11 cellular contexts compared by ENCODE assay signal in genomic region chr6:7200598-7201443, GRCh38.
DNase-seq lines count a peak whose midpoint lies in the region; ATAC-seq and TF ChIP-seq lines count a peak whose summit lies in the region.
"Had no signal": no experiment of that assay in that cellular context is flagged by ENCODE, and none has a peak within 500 bp of the region (broad histone marks: within the 10 kb centered on the region; RNA-seq: fewer than 3 reads in every experiment).

No MANE protein-coding gene starts in this region.

- ATAC-seq in left colon (peak; percentile 78), HG03135 (IDR thresholded peaks at IDR 0.05; ENCODE audit: unreplicated experiment) (no peak), GM21390 (IDR thresholded peaks at IDR 0.05; ENCODE audit: unreplicated experiment) (no peak)

- H3K36me3 ChIP-seq in subcutaneous abdominal adipose tissue (ENCODE audit: control insufficient read depth in 5 of 5, insufficient read depth in 5 of 5, low read length in 5 of 5) = peaks cover 0 to 51% (median 34%) of the 10 kb centered on the region in 5 donors

- no peak overlapping the region for H3K4me3 Mint-ChIP-seq in osteocyte (ENCODE audit: unreplicated experiment)

- H3K4me1 ChIP-seq in subcutaneous abdominal adipose tissue (ENCODE audit: control insufficient read depth in 5 of 5, insufficient read depth in 5 of 5, low read length in 5 of 5) = peaks cover 2 to 61% (median 51%) of the 10 kb centered on the region in 5 donors

- H3K9ac ChIP-seq in subcutaneous abdominal adipose tissue (ENCODE audit: low read length in 5 of 5) = no peak overlapping the region

- DNase-seq in HL-60 (ENCODE audit: low read depth in 1 of 2, low spot score in 1 of 2) (no peak), NCI-H774 (lab: John Stamatoyannopoulos, UW) (peak; percentile 58), left colon (peak; percentile 62 to 65), osteocyte (ENCODE audit: extremely low spot score, unreplicated experiment) (no peak), T-helper 2 cell (no peak)
- DNase-seq: adrenal gland, mesendoderm, T-helper 1 cell had no signal

- peaks cover 13% of the 10 kb centered on the region for H3K4me1 Mint-ChIP-seq in osteocyte (ENCODE audit: unreplicated experiment)

- peak overlapping the region; percentile 38 for H3K27ac ChIP-seq in HL-60 (replicated peaks)
- H3K27ac ChIP-seq in subcutaneous abdominal adipose tissue (ENCODE audit: low read depth, low read length) = peak overlapping the region; percentile 20

- H3K4me3 ChIP-seq in HL-60 (replicated peaks; ENCODE audit: insufficient read depth, low read length) = no peak overlapping the region
- H3K4me3 ChIP-seq in subcutaneous abdominal adipose tissue (ENCODE audit: low read depth in 1 of 5, low read length in 5 of 5) = no peak overlapping the region
- H3K4me3 ChIP-seq: adrenal gland had no signal

- no peak for TF ChIP-seq CTCF in HL-60 (IDR thresholded peaks at IDR 0.05; ENCODE audit: insufficient read depth, low read length)
- TF ChIP-seq CTCF in osteocyte (IDR thresholded peaks at IDR 0.05) = no peak

- intact Hi-C loops in left colon (cut with DNase I, micrococcal nuclease) = no loop called here

- H3K27me3 ChIP-seq in HL-60 (ENCODE audit: insufficient read depth, poor library complexity, severe bottlenecking) = no peaks in the 10 kb centered on the region
- no peaks in the 10 kb centered on the region for H3K27me3 ChIP-seq in subcutaneous abdominal adipose tissue (ENCODE audit: control insufficient read depth in 5 of 5, insufficient read depth in 4 of 5, low read length in 5 of 5)
- H3K27me3 ChIP-seq: adrenal gland had no signal

- no peak overlapping the region for H3K27ac Mint-ChIP-seq in osteocyte (ENCODE audit: unreplicated experiment)

- H3K9me3 ChIP-seq in subcutaneous abdominal adipose tissue (ENCODE audit: control insufficient read depth in 5 of 5, low read length in 5 of 5) = no peaks in the 10 kb centered on the region
- H3K9me3 ChIP-seq: adrenal gland had no signal

- H3K27me3 Mint-ChIP-seq in osteocyte (ENCODE audit: unreplicated experiment) = no peaks in the 10 kb centered on the region

- H3K36me3 Mint-ChIP-seq in osteocyte (ENCODE audit: unreplicated experiment) = peaks cover 33% of the 10 kb centered on the region

- no peaks in the 10 kb centered on the region for H3K9me3 Mint-ChIP-seq in osteocyte (ENCODE audit: unreplicated experiment)

Comparison
In these comparisons a context has a peak if more than half of its experiments do, and no peak if none do; other contexts are left out.
1. DNase-seq: peak in NCI-H774 (single experiment) and left colon (2 of 2); none in HL-60 (0 of 2), osteocyte (single experiment) and T-helper 2 cell (0 of 5).